In the genomic region with DNA sequence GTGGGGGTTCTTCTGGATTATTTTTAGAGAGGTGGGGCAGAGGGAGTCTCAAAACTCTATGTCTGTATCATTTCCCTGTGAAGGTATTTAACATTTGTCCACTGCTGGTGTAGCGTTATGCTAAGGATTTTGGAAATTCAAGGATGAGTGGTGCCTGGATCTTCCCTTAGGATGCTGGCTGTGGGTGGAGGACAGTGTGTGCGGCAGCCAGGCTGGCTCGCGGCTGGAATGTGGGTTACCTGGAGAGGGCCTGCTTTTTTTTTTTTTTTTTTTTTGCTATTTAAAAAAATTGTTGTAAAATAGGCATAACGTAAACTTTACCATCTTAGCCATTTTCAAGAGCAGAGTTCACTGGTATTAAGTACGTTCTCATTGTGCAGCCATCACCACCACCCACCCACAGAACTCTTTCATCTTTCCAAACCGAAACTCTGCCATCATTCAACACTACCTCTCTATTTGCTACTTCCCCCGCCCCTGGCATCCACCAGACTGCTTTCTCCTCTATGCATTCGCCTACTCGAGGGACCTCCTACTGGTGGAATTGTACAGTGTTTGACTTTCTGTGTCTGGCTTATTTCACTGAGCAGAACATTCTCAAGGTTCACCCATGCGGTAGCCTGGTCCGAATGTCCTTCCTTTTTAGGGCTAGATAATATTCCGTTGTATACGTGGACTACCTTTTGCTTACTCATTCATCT, we compare ENCODE assay signal across 8 cellular contexts.
A peak's percentile ranks its signal among the peaks of the same experiment; 100 is the strongest.
DNase-seq lines count a peak whose midpoint lies in the region; ATAC-seq and TF ChIP-seq lines count a peak whose summit lies in the region.

No MANE protein-coding gene starts in this region.

- H3K4me3 Mint-ChIP-seq in endothelial cell (ENCODE audit: unreplicated experiment): no peak overlapping the region

- no peak for ATAC-seq in HG03097 (IDR thresholded peaks at IDR 0.05; ENCODE audit: low FRiP score, unreplicated experiment)
- no peak for ATAC-seq in GM21390 (IDR thresholded peaks at IDR 0.05; ENCODE audit: unreplicated experiment)

- H3K27me3 Mint-ChIP-seq in endothelial cell (ENCODE audit: unreplicated experiment): peaks cover 2% of the 10 kb centered on the region

- H3K36me3 Mint-ChIP-seq in endothelial cell (ENCODE audit: low read depth, unreplicated experiment): peaks cover 4% of the 10 kb centered on the region

- H3K4me1 Mint-ChIP-seq in endothelial cell (ENCODE audit: unreplicated experiment): peaks cover 3% of the 10 kb centered on the region

- peak; percentile 39 for TF ChIP-seq CTCF in endothelial cell (IDR thresholded peaks at IDR 0.05; ENCODE audit: unreplicated experiment)

- DNase-seq in SIG-M5 treated with dmso at 0.1 percent for 504 hours (lab: John Stamatoyannopoulos, UW; ENCODE audit: unreplicated experiment) (peak; percentile 10), SIG-M5 (lab: John Stamatoyannopoulos, UW) (no peak), SK-MEL-5 (ENCODE audit: low read depth, low spot score) (peak; percentile 80), endothelial cell (ENCODE audit: low spot score) (peak; percentile 38), NCI-H1436 treated with DMSO at 0.1 percent for 48 hours (lab: John Stamatoyannopoulos, UW) (no peak)
- peak; percentile 31 for DNase-seq in stimulated activated CD4-positive, alpha-beta T cell treated with anti-CD3 and anti-CD28 coated beads, Interleukin-4, amount 100 ng/mL, for 1 hour

- no peaks in the 10 kb centered on the region for H3K9me3 Mint-ChIP-seq in endothelial cell (ENCODE audit: unreplicated experiment)

- in situ Hi-C loops in SK-MEL-5 (cut with HindIII; ENCODE audit: low pct_unique_long_range_greater_than_20kb, low sequenced_read_pairs): loop anchor here (25.0 kb wide), 1 partner anchor 104 kb away; no protein-coding TSS in a partner anchor

- H3K27ac Mint-ChIP-seq in endothelial cell (ENCODE audit: unreplicated experiment): peak overlapping the region; percentile 42

Comparison
In these comparisons a context has a peak if more than half of its experiments do, and no peak if none do; other contexts are left out.
1. DNase-seq: peak in SIG-M5 treated with dmso at 0.1 percent for 504 hours (single experiment), SK-MEL-5 (single experiment), endothelial cell (single experiment) and stimulated activated CD4-positive, alpha-beta T cell treated with anti-CD3 and anti-CD28 coated beads, Interleukin-4, amount 100 ng/mL, for 1 hour (single experiment); none in SIG-M5 (single experiment) and NCI-H1436 treated with DMSO at 0.1 percent for 48 hours (single experiment).